ENCODE assay signal across 19 cellular contexts in genomic region chr19:41748012-41748411, GRCh38. TPM values are rescaled to one million over a fixed set of nuclear protein-coding genes. Genes with fewer than 3 reads are reported as not detected.
DNase-seq lines count a peak whose midpoint lies in the region; ATAC-seq and TF ChIP-seq lines count a peak whose summit lies in the region.
"Had no signal": no experiment of that assay in that cellular context is flagged by ENCODE, and none has a peak within 500 bp of the region (broad histone marks: within the 10 kb centered on the region; RNA-seq: fewer than 3 reads in every experiment).

No MANE protein-coding gene starts in this region.

- H3K9me3 ChIP-seq in A673 (ENCODE audit: low read depth, low read length, poor library complexity, severe bottlenecking): no peaks in the 10 kb centered on the region
- H3K9me3 ChIP-seq in BLaER1: no peaks in the 10 kb centered on the region
- no peaks in the 10 kb centered on the region for H3K9me3 ChIP-seq in PC-3 (ENCODE audit: low read length)
- no peaks in the 10 kb centered on the region for H3K9me3 ChIP-seq in upper lobe of right lung
- H3K9me3 ChIP-seq: Caco-2 had no signal

- DNase-seq in A673 (ENCODE audit: low spot score) (peak; percentile 90), PC-3 (peak; percentile 39), NCI-H524 (lab: John Stamatoyannopoulos, UW) (no peak), anterior cingulate cortex (lab: John Stamatoyannopoulos, UW) (no peak), upper lobe of right lung (no peak)
- DNase-seq: C1 segment of cervical spinal cord; Caco-2; CD4-positive, alpha-beta memory T cell; DMS153; GF-D8; GM23248; H7; HCEC 1CT had no signal

- POLR2A ChIA-PET in A673 (lab: Charles Lee; ENCODE audit: low non-redundant PET) (interaction anchor here (0.9 kb wide), 1 partner anchor 450 kb away, joined by 28 read pairs; no protein-coding TSS in a partner anchor), PC-3 (lab: Charles Lee; ENCODE audit: unreplicated experiment) (interaction anchor here (0.5 kb wide), 1 partner anchor 13 kb away, joined by 5 read pairs; no protein-coding TSS in a partner anchor)

- CTCF ChIA-PET in A673 (lab: Charles Lee): interaction anchor here (1.0 to 1.9 kb wide), 2 partner anchors 106 to 639 kb away, joined by 5 to 14 read pairs; no protein-coding TSS in a partner anchor
- CTCF ChIA-PET in PC-3 (lab: Charles Lee): no interaction called here

- H3K4me2 ChIP-seq in BLaER1 (peak overlapping the region; percentile 6; the same call in 1 of the 2 replicates), PC-3 (ENCODE audit: low read length) (no peak overlapping the region)

- TF ChIP-seq CTCF in A673 (conservative IDR thresholded peaks at IDR 0.05; ENCODE audit: low read depth, low read length) (no peak), PC-3 (conservative IDR thresholded peaks at IDR 0.05; ENCODE audit: low read depth, low read length) (no peak), upper lobe of right lung (IDR thresholded peaks at IDR 0.05) (no peak)

- H4K20me1 ChIP-seq in BLaER1: no peaks in the 10 kb centered on the region
- no peaks in the 10 kb centered on the region for H4K20me1 ChIP-seq in PC-3 (ENCODE audit: low read length)

- peak; percentile 52 for ATAC-seq in PC-3
- ATAC-seq in upper lobe of right lung: no peak

- H3K4me3 ChIP-seq in A673 (ENCODE audit: low read depth, low read length, poor library complexity, severe bottlenecking) (no peak overlapping the region), BLaER1 (no peak overlapping the region), PC-3 (ENCODE audit: low read length) (no peak overlapping the region), upper lobe of right lung (no peak overlapping the region)
- H3K4me3 ChIP-seq: GM23248 had no signal

- intact Hi-C loops in A673 (cut with micrococcal nuclease; ENCODE audit: unreplicated experiment): loop anchor here (5.0 to 10.0 kb wide), 4 partner anchors 106 to 1606 kb away; partner anchors contain the start of genes BCKDHA and EXOSC5
- intact Hi-C loops in PC-3 (cut with micrococcal nuclease): loop anchor here (5.0 kb wide), 1 partner anchor 106 kb away; no protein-coding TSS in a partner anchor
- intact Hi-C loops in upper lobe of right lung (cut with DNase I): no loop called here

- no peak overlapping the region for H3K9ac ChIP-seq in BLaER1
- H3K9ac ChIP-seq in PC-3 (ENCODE audit: low read length): no peak overlapping the region
- H3K9ac ChIP-seq: GM23248 had no signal

- H3K4me1 ChIP-seq in A673 (ENCODE audit: insufficient read depth, low read length, poor library complexity, severe bottlenecking) (peaks cover 63% of the 10 kb centered on the region), BLaER1 (peaks cover 55% of the 10 kb centered on the region), PC-3 (ENCODE audit: insufficient read depth, low read length) (peaks cover 11% of the 10 kb centered on the region; the same call in 1 of the 2 replicates), upper lobe of right lung (no peaks in the 10 kb centered on the region)

- H2AFZ ChIP-seq in PC-3 (ENCODE audit: low read length): no peak overlapping the region
- H2AFZ ChIP-seq: GM23248 had no signal

- H3K27ac ChIP-seq in A673 (ENCODE audit: low read depth, low read length, poor library complexity, severe bottlenecking): peak overlapping the region; percentile 95
- H3K27ac ChIP-seq in BLaER1: no peak overlapping the region
- peak overlapping the region; percentile 33 for H3K27ac ChIP-seq in PC-3 (ENCODE audit: low read length)
- no peak overlapping the region for H3K27ac ChIP-seq in upper lobe of right lung
- H3K27ac ChIP-seq: GM23248 had no signal

- H3K9me2 ChIP-seq in PC-3 (replicated peaks; ENCODE audit: low read length): no peaks in the 10 kb centered on the region

- H3K79me2 ChIP-seq in PC-3 (ENCODE audit: low read length): no peaks in the 10 kb centered on the region

- no peaks in the 10 kb centered on the region for H3F3A ChIP-seq in PC-3 (ENCODE audit: low read length, unreplicated experiment)

- H3K27me3 ChIP-seq in A673 (replicated peaks; ENCODE audit: insufficient read depth, low read depth, low read length, poor library complexity) (no peaks in the 10 kb centered on the region), BLaER1 (no peaks in the 10 kb centered on the region), PC-3 (ENCODE audit: low read length) (no peaks in the 10 kb centered on the region), upper lobe of right lung (peaks cover 4% of the 10 kb centered on the region)

- BruUV-seq in A673 (replicated peaks; lab: Mats Ljungman, UMichigan): no TSS peak
- no TSS peak for BruUV-seq in PC-3 (replicated peaks; lab: Mats Ljungman, UMichigan)

- H3K36me3 ChIP-seq in A673 (ENCODE audit: insufficient read depth, low read length, poor library complexity, severe bottlenecking): no peaks in the 10 kb centered on the region
- H3K36me3 ChIP-seq in BLaER1: no peaks in the 10 kb centered on the region
- no peaks in the 10 kb centered on the region for H3K36me3 ChIP-seq in PC-3 (ENCODE audit: low read depth, low read length)
- no peaks in the 10 kb centered on the region for H3K36me3 ChIP-seq in upper lobe of right lung

RNA-seq across cellular contexts. Expression of gene CEACAM6, which starts 7.3 kb away (rescaled TPM):
- total RNA-seq in A673 (2021): 2.1 and 2.4 TPM in 2 replicates
- total RNA-seq in PC-3 (2014; rRNA removed): 7.1 and 9.0 TPM in 2 replicates
- total RNA-seq in upper lobe of right lung: 732 TPM
- total RNA-seq: A172; B cell; CD4-positive, alpha-beta memory T cell; Daoy; G401; GM23248; H1; H7 had no signal

RNA-seq across cellular contexts. Expression of gene CEACAM5, which starts 39.6 kb away (rescaled TPM):
- total RNA-seq in A673 (2021): 0.54 and 0.90 TPM in 2 replicates
- total RNA-seq in PC-3 (2014; rRNA removed): 0.75 and 2.8 TPM in 2 replicates
- 35.0 TPM for total RNA-seq in upper lobe of right lung
- total RNA-seq: A172; B cell; CD4-positive, alpha-beta memory T cell; Daoy; G401; GM23248; H1; H7 had no signal

RNA-seq across cellular contexts. Expression of gene CEACAM3, which starts 48.4 kb away (rescaled TPM):
- not detected in 2 replicates for total RNA-seq in A673 (2021)
- not detected in 2 replicates for total RNA-seq in PC-3 (2014; rRNA removed)
- 1.2 TPM for total RNA-seq in upper lobe of right lung
- total RNA-seq: A172; B cell; Caco-2; CD4-positive, alpha-beta memory T cell; Daoy; G401; GM23248; H1; H7 had no signal

RNA-seq across cellular contexts. Expression of gene CEACAM7, which starts 59.9 kb away (rescaled TPM):
- 0.43 and 0.44 TPM in 2 replicates for total RNA-seq in A673 (2021)
- total RNA-seq in PC-3 (2014; rRNA removed): not detected in 2 replicates
- not detected for total RNA-seq in upper lobe of right lung
- total RNA-seq: A172; B cell; Caco-2; CD4-positive, alpha-beta memory T cell; Daoy; G401; GM23248; H1; H7 had no signal

Comparison
In these comparisons a context has a peak if more than half of its experiments do, and no peak if none do; other contexts are left out.
1. DNase-seq: peak in A673 (single experiment) and PC-3 (single experiment); none in NCI-H524 (0 of 2), anterior cingulate cortex (0 of 58) and upper lobe of right lung (single experiment).
2. H3K27ac ChIP-seq: peak in A673 (single experiment) and PC-3 (single experiment); none in BLaER1 (single experiment) and upper lobe of right lung (single experiment).
3. RNA of gene CEACAM6, which starts 7.3 kb away (total RNA-seq): 732 TPM in upper lobe of right lung (single experiment); 7.1 to 9.0 TPM in PC-3 and 2.1 to 2.4 TPM in A673; every median in the first group is over 10 times any median in the second.